1 cellular context compared by ENCODE assay signal in genomic region chr2:11022874-11023273, GRCh38.
TF ChIP-seq lines count a peak whose summit lies in the region.

No MANE protein-coding gene starts in this region.

TF ChIP-seq in WTC11, 78 proteins besides CTCF, POLR2A, EP300 and RAD21 (continued from another document):
- TF ChIP-seq, protein P1, sequence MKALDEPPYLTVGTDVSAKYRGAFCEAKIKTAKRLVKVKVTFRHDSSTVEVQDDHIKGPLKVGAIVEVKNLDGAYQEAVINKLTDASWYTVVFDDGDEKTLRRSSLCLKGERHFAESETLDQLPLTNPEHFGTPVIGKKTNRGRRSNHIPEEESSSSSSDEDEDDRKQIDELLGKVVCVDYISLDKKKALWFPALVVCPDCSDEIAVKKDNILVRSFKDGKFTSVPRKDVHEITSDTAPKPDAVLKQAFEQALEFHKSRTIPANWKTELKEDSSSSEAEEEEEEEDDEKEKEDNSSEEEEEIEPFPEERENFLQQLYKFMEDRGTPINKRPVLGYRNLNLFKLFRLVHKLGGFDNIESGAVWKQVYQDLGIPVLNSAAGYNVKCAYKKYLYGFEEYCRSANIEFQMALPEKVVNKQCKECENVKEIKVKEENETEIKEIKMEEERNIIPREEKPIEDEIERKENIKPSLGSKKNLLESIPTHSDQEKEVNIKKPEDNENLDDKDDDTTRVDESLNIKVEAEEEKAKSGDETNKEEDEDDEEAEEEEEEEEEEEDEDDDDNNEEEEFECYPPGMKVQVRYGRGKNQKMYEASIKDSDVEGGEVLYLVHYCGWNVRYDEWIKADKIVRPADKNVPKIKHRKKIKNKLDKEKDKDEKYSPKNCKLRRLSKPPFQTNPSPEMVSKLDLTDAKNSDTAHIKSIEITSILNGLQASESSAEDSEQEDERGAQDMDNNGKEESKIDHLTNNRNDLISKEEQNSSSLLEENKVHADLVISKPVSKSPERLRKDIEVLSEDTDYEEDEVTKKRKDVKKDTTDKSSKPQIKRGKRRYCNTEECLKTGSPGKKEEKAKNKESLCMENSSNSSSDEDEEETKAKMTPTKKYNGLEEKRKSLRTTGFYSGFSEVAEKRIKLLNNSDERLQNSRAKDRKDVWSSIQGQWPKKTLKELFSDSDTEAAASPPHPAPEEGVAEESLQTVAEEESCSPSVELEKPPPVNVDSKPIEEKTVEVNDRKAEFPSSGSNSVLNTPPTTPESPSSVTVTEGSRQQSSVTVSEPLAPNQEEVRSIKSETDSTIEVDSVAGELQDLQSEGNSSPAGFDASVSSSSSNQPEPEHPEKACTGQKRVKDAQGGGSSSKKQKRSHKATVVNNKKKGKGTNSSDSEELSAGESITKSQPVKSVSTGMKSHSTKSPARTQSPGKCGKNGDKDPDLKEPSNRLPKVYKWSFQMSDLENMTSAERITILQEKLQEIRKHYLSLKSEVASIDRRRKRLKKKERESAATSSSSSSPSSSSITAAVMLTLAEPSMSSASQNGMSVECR (CRISPR knock-in tag; IDR thresholded peaks at IDR 0.05; ENCODE audit: borderline replicate concordance): no peak
- TF ChIP-seq E2F4 (CRISPR knock-in tag; IDR thresholded peaks at IDR 0.05; ENCODE audit: borderline replicate concordance, low read depth) (no peak), NR1H2 (CRISPR knock-in tag; IDR thresholded peaks at IDR 0.05) (no peak), KAT7 (CRISPR knock-in tag; IDR thresholded peaks at IDR 0.05; ENCODE audit: borderline replicate concordance) (no peak), ZNF263 (CRISPR knock-in tag; IDR thresholded peaks at IDR 0.05; ENCODE audit: low read depth) (no peak), ZNF416 (CRISPR knock-in tag; IDR thresholded peaks at IDR 0.05) (no peak), CREB1 (CRISPR knock-in tag; IDR thresholded peaks at IDR 0.05) (no peak), CREM (CRISPR knock-in tag; IDR thresholded peaks at IDR 0.05) (no peak)
- TF ChIP-seq, protein P2, sequence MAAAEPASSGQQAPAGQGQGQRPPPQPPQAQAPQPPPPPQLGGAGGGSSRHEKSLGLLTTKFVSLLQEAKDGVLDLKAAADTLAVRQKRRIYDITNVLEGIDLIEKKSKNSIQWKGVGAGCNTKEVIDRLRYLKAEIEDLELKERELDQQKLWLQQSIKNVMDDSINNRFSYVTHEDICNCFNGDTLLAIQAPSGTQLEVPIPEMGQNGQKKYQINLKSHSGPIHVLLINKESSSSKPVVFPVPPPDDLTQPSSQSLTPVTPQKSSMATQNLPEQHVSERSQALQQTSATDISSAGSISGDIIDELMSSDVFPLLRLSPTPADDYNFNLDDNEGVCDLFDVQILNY (CRISPR knock-in tag; IDR thresholded peaks at IDR 0.05): no peak
- TF ChIP-seq, protein P3, sequence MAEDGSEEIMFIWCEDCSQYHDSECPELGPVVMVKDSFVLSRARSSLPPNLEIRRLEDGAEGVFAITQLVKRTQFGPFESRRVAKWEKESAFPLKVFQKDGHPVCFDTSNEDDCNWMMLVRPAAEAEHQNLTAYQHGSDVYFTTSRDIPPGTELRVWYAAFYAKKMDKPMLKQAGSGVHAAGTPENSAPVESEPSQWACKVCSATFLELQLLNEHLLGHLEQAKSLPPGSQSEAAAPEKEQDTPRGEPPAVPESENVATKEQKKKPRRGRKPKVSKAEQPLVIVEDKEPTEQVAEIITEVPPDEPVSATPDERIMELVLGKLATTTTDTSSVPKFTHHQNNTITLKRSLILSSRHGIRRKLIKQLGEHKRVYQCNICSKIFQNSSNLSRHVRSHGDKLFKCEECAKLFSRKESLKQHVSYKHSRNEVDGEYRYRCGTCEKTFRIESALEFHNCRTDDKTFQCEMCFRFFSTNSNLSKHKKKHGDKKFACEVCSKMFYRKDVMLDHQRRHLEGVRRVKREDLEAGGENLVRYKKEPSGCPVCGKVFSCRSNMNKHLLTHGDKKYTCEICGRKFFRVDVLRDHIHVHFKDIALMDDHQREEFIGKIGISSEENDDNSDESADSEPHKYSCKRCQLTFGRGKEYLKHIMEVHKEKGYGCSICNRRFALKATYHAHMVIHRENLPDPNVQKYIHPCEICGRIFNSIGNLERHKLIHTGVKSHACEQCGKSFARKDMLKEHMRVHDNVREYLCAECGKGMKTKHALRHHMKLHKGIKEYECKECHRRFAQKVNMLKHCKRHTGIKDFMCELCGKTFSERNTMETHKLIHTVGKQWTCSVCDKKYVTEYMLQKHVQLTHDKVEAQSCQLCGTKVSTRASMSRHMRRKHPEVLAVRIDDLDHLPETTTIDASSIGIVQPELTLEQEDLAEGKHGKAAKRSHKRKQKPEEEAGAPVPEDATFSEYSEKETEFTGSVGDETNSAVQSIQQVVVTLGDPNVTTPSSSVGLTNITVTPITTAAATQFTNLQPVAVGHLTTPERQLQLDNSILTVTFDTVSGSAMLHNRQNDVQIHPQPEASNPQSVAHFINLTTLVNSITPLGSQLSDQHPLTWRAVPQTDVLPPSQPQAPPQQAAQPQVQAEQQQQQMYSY (CRISPR knock-in tag; IDR thresholded peaks at IDR 0.05): no peak
- TF ChIP-seq, protein P4, sequence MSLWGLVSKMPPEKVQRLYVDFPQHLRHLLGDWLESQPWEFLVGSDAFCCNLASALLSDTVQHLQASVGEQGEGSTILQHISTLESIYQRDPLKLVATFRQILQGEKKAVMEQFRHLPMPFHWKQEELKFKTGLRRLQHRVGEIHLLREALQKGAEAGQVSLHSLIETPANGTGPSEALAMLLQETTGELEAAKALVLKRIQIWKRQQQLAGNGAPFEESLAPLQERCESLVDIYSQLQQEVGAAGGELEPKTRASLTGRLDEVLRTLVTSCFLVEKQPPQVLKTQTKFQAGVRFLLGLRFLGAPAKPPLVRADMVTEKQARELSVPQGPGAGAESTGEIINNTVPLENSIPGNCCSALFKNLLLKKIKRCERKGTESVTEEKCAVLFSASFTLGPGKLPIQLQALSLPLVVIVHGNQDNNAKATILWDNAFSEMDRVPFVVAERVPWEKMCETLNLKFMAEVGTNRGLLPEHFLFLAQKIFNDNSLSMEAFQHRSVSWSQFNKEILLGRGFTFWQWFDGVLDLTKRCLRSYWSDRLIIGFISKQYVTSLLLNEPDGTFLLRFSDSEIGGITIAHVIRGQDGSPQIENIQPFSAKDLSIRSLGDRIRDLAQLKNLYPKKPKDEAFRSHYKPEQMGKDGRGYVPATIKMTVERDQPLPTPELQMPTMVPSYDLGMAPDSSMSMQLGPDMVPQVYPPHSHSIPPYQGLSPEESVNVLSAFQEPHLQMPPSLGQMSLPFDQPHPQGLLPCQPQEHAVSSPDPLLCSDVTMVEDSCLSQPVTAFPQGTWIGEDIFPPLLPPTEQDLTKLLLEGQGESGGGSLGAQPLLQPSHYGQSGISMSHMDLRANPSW (CRISPR knock-in tag; conservative IDR thresholded peaks at IDR 0.05; ENCODE audit: low read depth): no peak
